33 cellular contexts compared by ENCODE assay signal in the genomic region with DNA sequence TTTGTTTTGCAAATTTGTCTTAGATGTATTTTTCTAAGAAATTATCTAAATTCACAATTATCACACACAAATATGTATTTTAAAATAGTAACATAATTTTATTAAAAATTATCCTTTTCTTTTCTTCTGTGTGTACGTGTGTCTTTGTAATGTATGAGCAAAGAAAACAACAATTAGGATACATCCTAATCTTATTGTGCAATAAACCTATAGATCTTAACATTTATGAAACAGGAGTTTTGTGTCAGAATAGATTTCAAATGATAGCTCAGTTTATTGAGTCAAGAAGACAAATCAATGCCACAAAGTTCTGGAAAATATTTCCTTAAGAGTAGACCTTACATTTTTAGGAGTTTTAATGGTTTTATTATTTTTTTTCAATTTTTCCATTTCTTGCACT.
"Had no signal": no experiment of that assay in that cellular context is flagged by ENCODE, and none has a peak within 500 bp of the region (broad histone marks: within the 10 kb centered on the region; RNA-seq: fewer than 3 reads in every experiment).

No MANE protein-coding gene starts in this region.

- H3K27me3 ChIP-seq: adrenal gland, body of pancreas, brain microvascular endothelial cell, breast epithelium had no signal

- ATAC-seq: activated CD8-positive, alpha-beta T cell treated with anti-CD3 and anti-CD28 coated beads for 36 hours; activated naive CD4-positive, alpha-beta T cell treated with anti-CD3 and anti-CD28 coated beads, Interleukin-2, amount 50 U/mL, for 72 hours; activated T-cell treated with anti-CD3 and anti-CD28 coated beads, Interleukin-2, amount 50 U/mL, for 4 hours; activated T-cell treated with anti-CD3 and anti-CD28 coated beads, Interleukin-2, amount 50 U/mL, for 72 hours; activated T-helper 17 cell treated with anti-CD3 and anti-CD28 coated beads, Interleukin-2, amount 50 U/mL, for 72 hours; body of pancreas had no signal

- H3K4me1 ChIP-seq: adrenal gland, body of pancreas, breast epithelium had no signal

- H3K4me3 ChIP-seq: adrenal gland, body of pancreas, breast epithelium had no signal

- H3K27ac ChIP-seq: adrenal gland, body of pancreas, brain microvascular endothelial cell, breast epithelium, VCaP had no signal

- H3K9me3 ChIP-seq: adrenal gland, body of pancreas, breast epithelium had no signal

- FAIRE-seq: astrocyte, TTC549 had no signal

- H3K36me3 ChIP-seq: adrenal gland, brain microvascular endothelial cell, breast epithelium had no signal

- DNase-seq: activated B cell treated with CpG ODN at 0.5 μM for 24 hours; activated CD4-positive, alpha-beta memory T cell treated with anti-CD3 and anti-CD28 coated beads for 36 hours; activated CD4-positive, alpha-beta T cell treated with anti-CD3 and anti-CD28 coated beads for 4 hours; activated CD4-positive, alpha-beta T cell treated with anti-CD3 and anti-CD28 coated beads, Interleukin-2, amount 10 ng/mL, durations not matched to agents 24 days and 14 days; activated CD4-positive, alpha-beta T cell treated with anti-CD3 and anti-CD28 coated beads, Interleukin-2, amount 50 U/mL, for 1 hour; activated CD4-positive, alpha-beta T cell treated with anti-CD3 and anti-CD28 coated beads, Interleukin-2, amount 50 U/mL, for 4 hours; activated CD4-positive, CD25-positive, alpha-beta regulatory T cell treated with anti-CD3 and anti-CD28 coated beads, Interleukin-2, amount 50 U/mL, for 72 hours; activated CD8-positive, alpha-beta memory T cell treated with anti-CD3 and anti-CD28 coated beads, Interleukin-2, amount 50 U/mL, for 4 hours; activated CD8-positive, alpha-beta T cell treated with anti-CD3 and anti-CD28 coated beads for 36 hours; activated effector memory CD4-positive, alpha-beta T cell treated with anti-CD3 and anti-CD28 coated beads, Interleukin-2, amount 50 U/mL, for 16 hours; activated gamma-delta T cell treated with Interleukin-2 at 50 U/mL for 16 hours; activated naive CD4-positive, alpha-beta T cell; activated naive CD4-positive, alpha-beta T cell treated with anti-CD3 and anti-CD28 coated beads for 36 hours; activated naive CD4-positive, alpha-beta T cell treated with anti-CD3 and anti-CD28 coated beads, Interleukin-2, amount 50 U/mL, for 16 hours; activated naive CD8-positive, alpha-beta T cell treated with anti-CD3 and anti-CD28 coated beads for 36 hours; activated T-cell treated with anti-CD3 and anti-CD28 coated beads for 4 hours; activated T-cell treated with anti-CD3 and anti-CD28 coated beads, Interleukin-2, amount 50 U/mL, for 1 hour; activated T-cell treated with anti-CD3 and anti-CD28 coated beads, Interleukin-2, amount 50 U/mL, for 4 hours; activated T-cell treated with anti-CD3 and anti-CD28 coated beads, Interleukin-2, amount 50 U/mL, for 72 hours; adrenal gland; amniotic stem cell; aorta; body of pancreas; brain microvascular endothelial cell; central memory CD4-positive, alpha-beta T cell; T-helper 2 cell; T-helper 9 cell had no signal
